Comparison of ENCODE assay signal across 1 cellular context in genomic region chr7:107559864-107560263, GRCh38.
A peak's percentile ranks its signal among the peaks of the same experiment; 100 is the strongest.
TF ChIP-seq lines count a peak whose summit lies in the region.

No MANE protein-coding gene starts in this region.

TF ChIP-seq in endothelial cell of umbilical vein, 7 proteins besides CTCF, POLR2A, EP300 and RAD21:
- no peak for TF ChIP-seq POLR2AphosphoS5 (IDR thresholded peaks at IDR 0.05; ENCODE audit: insufficient read depth, low read depth, low read length)
- peak; percentile 23 for TF ChIP-seq GATA2 (IDR thresholded peaks at IDR 0.05; ENCODE audit: insufficient read depth, insufficient read length, low read depth, low read length)
- peak; percentile 22 for TF ChIP-seq JUN (IDR thresholded peaks at IDR 0.05; ENCODE audit: borderline replicate concordance, insufficient read depth, insufficient read length, low read depth)
- TF ChIP-seq FOS (IDR thresholded peaks at IDR 0.05; ENCODE audit: borderline replicate concordance, insufficient read depth, low read length), result no peak
